In genomic region chr9:112043423-112043822, GRCh38 we compare ENCODE assay signal across 27 cellular contexts.
DNase-seq lines count a peak whose midpoint lies in the region; ATAC-seq and TF ChIP-seq lines count a peak whose summit lies in the region.
"Had no signal": no experiment of that assay in that cellular context is flagged by ENCODE, and none has a peak within 500 bp of the region (broad histone marks: within the 10 kb centered on the region; RNA-seq: fewer than 3 reads in every experiment).

No MANE protein-coding gene starts in this region.

- H3K4me2 ChIP-seq in PC-3 (ENCODE audit: low read length), result no peak overlapping the region
- H3K4me2 ChIP-seq: neural progenitor cell had no signal

- H3K9me3 ChIP-seq in PC-3 (ENCODE audit: low read length), result peaks cover 7% of the 10 kb centered on the region; the same call in 1 of the 2 replicates
- H3K9me3 ChIP-seq: left lung had no signal

- no peaks in the 10 kb centered on the region for H3K9me2 ChIP-seq in PC-3 (replicated peaks; ENCODE audit: low read length)

- intact Hi-C loops in PC-3 (cut with micrococcal nuclease), result no loop called here

- H3K9ac ChIP-seq in PC-3 (ENCODE audit: low read length), result no peak overlapping the region
- H3K9ac ChIP-seq: neural progenitor cell had no signal

- peak; percentile 28 for DNase-seq in ACHN
- no peak for DNase-seq in PC-3
- DNase-seq in brain microvascular endothelial cell, result no peak
- DNase-seq in mesothelial cell of epicardium (ENCODE audit: low spot score in 2 of 2, unreplicated experiment in 2 of 2), result no peak
- no peak for DNase-seq in DMS79 (lab: John Stamatoyannopoulos, UW)
- no peak for DNase-seq in progenitor cell of endocrine pancreas (ENCODE audit: low spot score, unreplicated experiment)
- no peak for DNase-seq in stimulated activated naive CD4-positive, alpha-beta T cell treated with Interleukin-2 at 50 U/mL for 16 hours (lab: John Stamatoyannopoulos, UW)
- DNase-seq: activated CD8-positive, alpha-beta T cell treated with anti-CD3 and anti-CD28 coated beads for 36 hours; activated gamma-delta T cell treated with Interleukin-2 at 50 U/mL for 16 hours; activated T-cell treated with anti-CD3 and anti-CD28 coated beads for 4 hours; C1 segment of cervical spinal cord; Calu3; left lung; MM.1S; NCI-H1417 treated with DMSO at 0.1 percent for 48 hours; NCI-H510A treated with DMSO at 0.1 percent for 48 hours; NK-92 treated with Interleukin-12 subunit alpha and Interleukin-12 subunit beta, amount 100 ng/mL, for 24 hours; RPMI8226; spleen; stimulated activated CD4-positive, alpha-beta T cell treated with anti-CD3 and anti-CD28 coated beads, Interleukin-4, amount 100 ng/mL, for 1 hour; stimulated activated naive CD8-positive, alpha-beta T cell treated with anti-CD3 and anti-CD28 coated beads, Interleukin-15, Interleukin-2, amounts not matched to agents 100 U/mL and 50 U/mL, for 24 hours had no signal

- H3K27ac ChIP-seq in PC-3 (ENCODE audit: low read length), result peak overlapping the region; percentile 86
- H3K27ac ChIP-seq in brain microvascular endothelial cell, result peak overlapping the region; percentile 94
- H3K27ac ChIP-seq: cardiac muscle cell, left lung, neural progenitor cell, spleen had no signal

- H3K36me3 Mint-ChIP-seq in mesothelial cell of epicardium (peaks cover 36% of the 10 kb centered on the region), progenitor cell of endocrine pancreas (ENCODE audit: insufficient read depth) (peaks cover 25% of the 10 kb centered on the region)

- no TSS peak for BruUV-seq in PC-3 (replicated peaks; lab: Mats Ljungman, UMichigan)

- H3K4me3 Mint-ChIP-seq in mesothelial cell of epicardium (no peak overlapping the region), progenitor cell of endocrine pancreas (ENCODE audit: low read depth) (no peak overlapping the region)
- H3K4me3 Mint-ChIP-seq: activated CD8-positive, alpha-beta T cell treated with anti-CD3 and anti-CD28 coated beads for 36 hours; dendritic cell treated with granulocyte-macrophage colony-stimulating factor and Interleukin-4, amounts not matched to agents 40 ng/mL and 50 ng/mL, for 4 days; neural progenitor cell had no signal

- CTCF ChIA-PET in PC-3 (lab: Charles Lee), result no interaction called here

- H3F3A ChIP-seq in PC-3 (ENCODE audit: low read length, unreplicated experiment), result peaks cover 6% of the 10 kb centered on the region

- H3K27me3 ChIP-seq in PC-3 (ENCODE audit: low read length) (no peaks in the 10 kb centered on the region), brain microvascular endothelial cell (replicated peaks) (no peaks in the 10 kb centered on the region)
- H3K27me3 ChIP-seq: cardiac muscle cell, left lung, neural progenitor cell, spleen had no signal

- H3K27me3 Mint-ChIP-seq in mesothelial cell of epicardium (ENCODE audit: low read depth) (no peaks in the 10 kb centered on the region), progenitor cell of endocrine pancreas (no peaks in the 10 kb centered on the region)
- H3K27me3 Mint-ChIP-seq: dendritic cell treated with granulocyte-macrophage colony-stimulating factor and Interleukin-4, amounts not matched to agents 40 ng/mL and 50 ng/mL, for 4 days had no signal

- peak overlapping the region; percentile 51 for H3K27ac Mint-ChIP-seq in mesothelial cell of epicardium
- H3K27ac Mint-ChIP-seq in progenitor cell of endocrine pancreas, result no peak overlapping the region
- H3K27ac Mint-ChIP-seq: activated CD8-positive, alpha-beta T cell treated with anti-CD3 and anti-CD28 coated beads for 36 hours; dendritic cell treated with granulocyte-macrophage colony-stimulating factor and Interleukin-4, amounts not matched to agents 40 ng/mL and 50 ng/mL, for 4 days; neural progenitor cell had no signal

- in situ Hi-C loops in ACHN (cut with HindIII; ENCODE audit: low pct_ligation_motif_present, low pct_unique_long_range_greater_than_20kb, low sequenced_read_pairs) (no loop called here), brain microvascular endothelial cell (cut with HindIII; ENCODE audit: low pct_ligation_motif_present, low sequenced_read_pairs) (no loop called here)

- TF ChIP-seq CTCF in PC-3 (conservative IDR thresholded peaks at IDR 0.05; ENCODE audit: low read depth, low read length) (no peak), brain microvascular endothelial cell (IDR thresholded peaks at IDR 0.05; ENCODE audit: low read depth, low read length, missing control alignments) (no peak), mesothelial cell of epicardium (IDR thresholded peaks at IDR 0.05; ENCODE audit: unreplicated experiment) (no peak), progenitor cell of endocrine pancreas (IDR thresholded peaks at IDR 0.05; ENCODE audit: unreplicated experiment) (no peak)

- H3K9me3 Mint-ChIP-seq in mesothelial cell of epicardium (peaks cover 10% of the 10 kb centered on the region), progenitor cell of endocrine pancreas (ENCODE audit: low read depth) (no peaks in the 10 kb centered on the region)

- POLR2A ChIA-PET in PC-3 (lab: Charles Lee; ENCODE audit: unreplicated experiment), result no interaction called here

- H4K20me1 ChIP-seq in PC-3 (ENCODE audit: low read length), result no peaks in the 10 kb centered on the region

- H3K4me1 Mint-ChIP-seq in mesothelial cell of epicardium, result peaks cover 22% of the 10 kb centered on the region
- peaks cover 11% of the 10 kb centered on the region for H3K4me1 Mint-ChIP-seq in progenitor cell of endocrine pancreas (ENCODE audit: low read depth)

- no peak overlapping the region for H3K4me3 ChIP-seq in PC-3 (ENCODE audit: low read length)
- no peak overlapping the region for H3K4me3 ChIP-seq in brain microvascular endothelial cell (ENCODE audit: low read depth, low read length)
- H3K4me3 ChIP-seq: cardiac muscle cell, left lung, neural progenitor cell, spleen had no signal

- no peaks in the 10 kb centered on the region for H3K79me2 ChIP-seq in PC-3 (ENCODE audit: low read length)

- H3K4me1 ChIP-seq in PC-3 (ENCODE audit: insufficient read depth, low read length), result peaks cover 46% of the 10 kb centered on the region
- H3K4me1 ChIP-seq: left lung, neural progenitor cell had no signal

- peaks cover 10% of the 10 kb centered on the region; the same call in 1 of the 2 replicates for H3K36me3 ChIP-seq in PC-3 (ENCODE audit: low read depth, low read length)
- H3K36me3 ChIP-seq in brain microvascular endothelial cell (replicated peaks), result no peaks in the 10 kb centered on the region
- H3K36me3 ChIP-seq: cardiac muscle cell, neural progenitor cell had no signal

- ATAC-seq in PC-3 (no peak), GM19455 (IDR thresholded peaks at IDR 0.05; ENCODE audit: unreplicated experiment) (no peak)
- ATAC-seq: activated CD4-positive, CD25-positive, alpha-beta regulatory T cell treated with anti-CD3 and anti-CD28 coated beads, Interleukin-2, amount 50 U/mL, for 24 hours; activated CD8-positive, alpha-beta T cell treated with anti-CD3 and anti-CD28 coated beads for 36 hours; HCT116; left lung; stimulated activated naive CD8-positive, alpha-beta T cell treated with anti-CD3 and anti-CD28 coated beads, Interleukin-15, Interleukin-2, amounts not matched to agents 100 U/mL and 50 U/mL, for 24 hours had no signal

- no peak overlapping the region for H2AFZ ChIP-seq in PC-3 (ENCODE audit: low read length)
- H2AFZ ChIP-seq: neural progenitor cell had no signal
